Comparison of ENCODE assay signal across 1 cellular context in the genomic region with DNA sequence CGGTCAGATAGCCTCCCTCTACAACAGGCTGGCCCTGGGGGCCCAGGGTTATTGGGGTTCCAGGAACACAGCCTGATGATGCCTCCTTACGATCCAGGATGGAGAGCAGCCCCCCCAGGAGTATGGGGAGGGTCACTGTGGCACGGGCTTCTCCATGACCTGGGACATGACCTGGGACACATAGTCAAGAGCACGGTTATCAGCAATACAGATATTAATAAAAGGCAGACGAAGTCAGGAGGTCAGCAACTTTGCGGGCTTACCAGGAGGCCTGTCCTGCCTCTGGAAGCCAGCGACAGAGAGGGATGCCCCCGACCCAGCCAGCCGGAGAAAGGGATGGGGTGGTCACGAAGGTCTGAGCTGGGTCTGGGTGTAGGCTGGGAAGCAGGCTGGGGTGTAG.
TF ChIP-seq lines count a peak whose summit lies in the region.

No MANE protein-coding gene starts in this region.

TF ChIP-seq in HepG2, 621 proteins besides CTCF, POLR2A, EP300 and RAD21:
- TF ChIP-seq NPAS2 (CRISPR knock-in tag; IDR thresholded peaks at IDR 0.05; ENCODE audit: borderline replicate concordance): no peak
- peak; percentile 36 for TF ChIP-seq RBM22 (optimal IDR thresholded peaks at IDR 0.05; ENCODE audit: low read length)
- no peak for TF ChIP-seq FOXK2 (IDR thresholded peaks at IDR 0.05)
- no peak for TF ChIP-seq MXD3 (CRISPR knock-in tag; IDR thresholded peaks at IDR 0.05)
- peak; percentile 92 for TF ChIP-seq PAF1 (CRISPR knock-in tag; IDR thresholded peaks at IDR 0.05)
- TF ChIP-seq POLR2G (IDR thresholded peaks at IDR 0.05; ENCODE audit: low read depth, low read length): peak; percentile 31; the same call in 1 of the 2 replicates
- TF ChIP-seq ARHGAP35 (CRISPR knock-in tag; IDR thresholded peaks at IDR 0.05; ENCODE audit: borderline replicate concordance): peak; percentile 35; the same call in 1 of the 2 replicates
- 0 out of 2 replicates have a peak, but pooled peaks have one; percentile 62 for TF ChIP-seq ZNF318 (CRISPR knock-in tag; IDR thresholded peaks at IDR 0.05)
- TF ChIP-seq ZNF280B (CRISPR knock-in tag; IDR thresholded peaks at IDR 0.05; ENCODE audit: borderline replicate concordance): 0 out of 2 replicates have a peak, but pooled peaks have one; percentile 22
- 0 out of 2 replicates have a peak, but pooled peaks have one; percentile 60 for TF ChIP-seq POLR2AphosphoS2 (IDR thresholded peaks at IDR 0.05; ENCODE audit: low read depth, low read length)
